ENCODE assay signal across 22 cellular contexts in the genomic region with DNA sequence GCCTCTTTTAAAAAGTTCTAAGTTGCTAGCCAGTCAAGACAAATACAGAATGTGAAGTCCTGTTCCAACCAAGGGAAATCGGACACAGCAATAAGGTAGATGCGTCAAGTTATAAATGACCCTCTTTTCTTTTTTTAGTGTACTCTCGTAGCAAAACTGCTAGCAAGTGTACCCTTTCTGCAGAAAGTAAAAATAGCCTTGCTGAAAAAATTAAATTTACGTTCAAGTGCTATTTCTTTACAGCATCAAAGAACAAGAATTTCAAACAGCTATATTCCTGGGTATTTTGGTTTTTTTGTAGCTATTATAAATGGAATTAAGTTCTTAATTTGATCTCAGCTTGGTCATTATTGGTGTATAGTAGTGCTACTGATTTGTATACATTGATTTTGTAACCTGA.
DNase-seq lines count a peak whose midpoint lies in the region; ATAC-seq, FAIRE-seq and TF ChIP-seq lines count a peak whose summit lies in the region.
"Had no signal": no experiment of that assay in that cellular context is flagged by ENCODE, and none has a peak within 500 bp of the region (broad histone marks: within the 10 kb centered on the region; RNA-seq: fewer than 3 reads in every experiment).

No MANE protein-coding gene starts in this region.

- POLR2A ChIA-PET in HEK293 (lab: Yijun Ruan, JAX) (no interaction called here), K562 (lab: Yijun Ruan, JAX) (no interaction called here)

- in situ Hi-C loops in K562 (cut with MboI), result no loop called here

- ATAC-seq in K562, result no peak
- ATAC-seq in stimulated activated memory B cell treated with anti-CD40 and anti-IgM and Interleukin-4, amounts not matched to agents 10 μg/mL and 1 μg/mL and 100 μg/mL, for 72 hours, result no peak
- no peak for ATAC-seq in natural killer cell
- ATAC-seq in GM19328 (IDR thresholded peaks at IDR 0.05; ENCODE audit: unreplicated experiment), result no peak
- ATAC-seq: CD8-positive, alpha-beta T cell had no signal

- no TSS peak for BruUV-seq in K562 (replicated peaks; lab: Mats Ljungman, UMichigan)

- no peaks in the 10 kb centered on the region for H3K27me3 Mint-ChIP-seq in neural progenitor cell (ENCODE audit: insufficient read depth, low read depth)
- no peaks in the 10 kb centered on the region for H3K27me3 Mint-ChIP-seq in stimulated activated memory B cell treated with anti-CD40 and anti-IgM and Interleukin-4, amounts not matched to agents 10 μg/mL and 1 μg/mL and 100 μg/mL, for 72 hours
- H3K27me3 Mint-ChIP-seq in natural killer cell (ENCODE audit: low read depth in 2 of 2), result no peaks in the 10 kb centered on the region
- H3K27me3 Mint-ChIP-seq: B cell had no signal

- H3K4me1 ChIP-seq in HEK293 (ENCODE audit: control insufficient read depth, insufficient read depth, low read length) (no peaks in the 10 kb centered on the region), K562 (replicated peaks in 1 of 2; ENCODE audit: control insufficient read depth in 2 of 2, insufficient read depth in 2 of 2, low read length in 2 of 2) (peaks cover 4 to 22% of the 10 kb centered on the region in 2 experiments; a peak in 3 of 5 replicates), neural progenitor cell (peaks cover 43% of the 10 kb centered on the region)
- H3K4me1 ChIP-seq: Caco-2, HAP-1 had no signal

- TF ChIP-seq CTCF in HEK293 (tag by site-specific recombination; IDR thresholded peaks at IDR 0.05), result no peak
- no peak for TF ChIP-seq CTCF in K562 (IDR thresholded peaks at IDR 0.05 in 2 of 3, conservative IDR thresholded peaks at IDR 0.05 in 1 of 3; ENCODE audit: insufficient read depth in 2 of 3, low read depth in 1 of 3, low read length in 3 of 3)
- no peak for TF ChIP-seq CTCF in neural progenitor cell (IDR thresholded peaks at IDR 0.05)
- TF ChIP-seq CTCF in natural killer cell (IDR thresholded peaks at IDR 0.05), result no peak

- FAIRE-seq in K562 (lab: Jason Lieb, UNC), result no peak
- FAIRE-seq: A204.1, G401.6, GM12892, GM19239, H54 had no signal

- H3K27me3 ChIP-seq in K562 (ENCODE audit: control insufficient read depth in 2 of 2, insufficient read depth in 2 of 2, low read length in 2 of 2) (no peaks in the 10 kb centered on the region), neural progenitor cell (no peaks in the 10 kb centered on the region)
- H3K27me3 ChIP-seq: BLaER1 had no signal

- H2AFZ ChIP-seq in K562 (ENCODE audit: low read depth, low read length) (no peak overlapping the region), neural progenitor cell (replicated peaks) (no peak overlapping the region)

- H3K4me1 Mint-ChIP-seq in neural progenitor cell, result peaks cover 3% of the 10 kb centered on the region
- peaks cover 9% of the 10 kb centered on the region for H3K4me1 Mint-ChIP-seq in stimulated activated memory B cell treated with anti-CD40 and anti-IgM and Interleukin-4, amounts not matched to agents 10 μg/mL and 1 μg/mL and 100 μg/mL, for 72 hours
- no peaks in the 10 kb centered on the region for H3K4me1 Mint-ChIP-seq in natural killer cell

- no peak for TF ChIP-seq POLR2A in K562 (conservative IDR thresholded peaks at IDR 0.05)

- intact Hi-C loops in K562 (cut with micrococcal nuclease), result no loop called here
- intact Hi-C loops in natural killer cell (cut with micrococcal nuclease), result no loop called here

- H3K4me3 ChIP-seq in HEK293 (ENCODE audit: low read depth, low read length), result no peak overlapping the region
- H3K4me3 ChIP-seq in K562, result no peak overlapping the region
- no peak overlapping the region for H3K4me3 ChIP-seq in neural progenitor cell
- H3K4me3 ChIP-seq: BLaER1, HAP-1 had no signal

- H3K4me2 ChIP-seq in K562 (ENCODE audit: insufficient read depth, low read length), result no peak overlapping the region
- peak overlapping the region; percentile 74 for H3K4me2 ChIP-seq in neural progenitor cell
- H3K4me2 ChIP-seq: BLaER1 had no signal

- H3K9me3 Mint-ChIP-seq in neural progenitor cell (peaks cover 16% of the 10 kb centered on the region), natural killer cell (peaks cover 2% of the 10 kb centered on the region in 2 donors)
- H3K9me3 Mint-ChIP-seq in stimulated activated memory B cell treated with anti-CD40 and anti-IgM and Interleukin-4, amounts not matched to agents 10 μg/mL and 1 μg/mL and 100 μg/mL, for 72 hours, result peaks cover 6% of the 10 kb centered on the region
- H3K9me3 Mint-ChIP-seq: CD8-positive, alpha-beta T cell had no signal

- CTCF ChIA-PET in HEK293 (lab: Yijun Ruan, JAX) (no interaction called here), K562 (lab: Yijun Ruan, JAX; ENCODE audit: low intra/inter-chr PET ratio) (no interaction called here)

- H3K4me3 Mint-ChIP-seq in neural progenitor cell (no peak overlapping the region), natural killer cell (no peak overlapping the region)
- no peak overlapping the region for H3K4me3 Mint-ChIP-seq in stimulated activated memory B cell treated with anti-CD40 and anti-IgM and Interleukin-4, amounts not matched to agents 10 μg/mL and 1 μg/mL and 100 μg/mL, for 72 hours
- H3K4me3 Mint-ChIP-seq: B cell; CD4-positive, CD25-positive, alpha-beta regulatory T cell; CD8-positive, alpha-beta T cell had no signal

- H3K27ac Mint-ChIP-seq in neural progenitor cell (no peak overlapping the region), natural killer cell (no peak overlapping the region)
- H3K27ac Mint-ChIP-seq in stimulated activated memory B cell treated with anti-CD40 and anti-IgM and Interleukin-4, amounts not matched to agents 10 μg/mL and 1 μg/mL and 100 μg/mL, for 72 hours, result no peak overlapping the region
- H3K27ac Mint-ChIP-seq: B cell; CD4-positive, CD25-positive, alpha-beta regulatory T cell; CD8-positive, alpha-beta T cell had no signal

- H3K36me3 ChIP-seq in HEK293 (ENCODE audit: control insufficient read depth in 2 of 2, insufficient read depth in 1 of 2, low read length in 2 of 2) (no peaks in the 10 kb centered on the region), K562 (ENCODE audit: control insufficient read depth, insufficient read depth, low read length) (0 out of 3 replicates have a peak, but pooled peaks cover 3% of the 10 kb centered on the region), neural progenitor cell (peaks cover 4% of the 10 kb centered on the region)
- H3K36me3 ChIP-seq: BLaER1, HAP-1 had no signal

- H3K9me3 ChIP-seq in HEK293 (ENCODE audit: control insufficient read depth, insufficient read depth, low read depth, low read length) (no peaks in the 10 kb centered on the region), K562 (replicated peaks; ENCODE audit: control insufficient read depth, insufficient read depth, low read depth, low read length) (peaks cover 7% of the 10 kb centered on the region), neural progenitor cell (ENCODE audit: low read depth) (peaks cover 5% of the 10 kb centered on the region)
- H3K9me3 ChIP-seq: Caco-2, HAP-1 had no signal

- H3K27ac ChIP-seq in HEK293 (ENCODE audit: extremely low read depth, low read depth, low read length) (no peak overlapping the region), K562 (ENCODE audit: extremely low read depth, low read depth, low read length) (no peak overlapping the region), neural progenitor cell (peak overlapping the region; percentile 12)
- H3K27ac ChIP-seq: 22Rv1, BLaER1, C4-2B had no signal

- H3F3A ChIP-seq in neural progenitor cell (ENCODE audit: low read depth), result peaks cover 19% of the 10 kb centered on the region

- no peak for DNase-seq in K562 (ENCODE audit: extremely low read depth in 1 of 4, low spot score in 3 of 4)
- no peak for DNase-seq in neural progenitor cell (ENCODE audit: low spot score)
- no peak for DNase-seq in natural killer cell
- DNase-seq: Caco-2; CD4-positive, CD25-positive, alpha-beta regulatory T cell; CD8-positive, alpha-beta T cell; DMS153; DND-41; GOT3 had no signal

- H3K79me2 ChIP-seq in K562 (ENCODE audit: control insufficient read depth, insufficient read depth, low read length) (peaks cover 11% of the 10 kb centered on the region), neural progenitor cell (ENCODE audit: low read depth) (no peaks in the 10 kb centered on the region)

- H3K9ac ChIP-seq in K562 (ENCODE audit: insufficient read depth in 1 of 2, low read depth in 2 of 2, low read length in 2 of 2), result no peak overlapping the region
- no peak overlapping the region for H3K9ac ChIP-seq in neural progenitor cell
- H3K9ac ChIP-seq: BLaER1 had no signal

- 98% methylated on average over 4 of the region's 4 CpGs for WGBS in K562 (ENCODE audit: insufficient coverage, low coverage, missing lambda C conversion rate)

- H3K36me3 Mint-ChIP-seq in neural progenitor cell (no peaks in the 10 kb centered on the region), natural killer cell (no peaks in the 10 kb centered on the region)
- H3K36me3 Mint-ChIP-seq in stimulated activated memory B cell treated with anti-CD40 and anti-IgM and Interleukin-4, amounts not matched to agents 10 μg/mL and 1 μg/mL and 100 μg/mL, for 72 hours, result no peaks in the 10 kb centered on the region
- H3K36me3 Mint-ChIP-seq: CD4-positive, CD25-positive, alpha-beta regulatory T cell; CD8-positive, alpha-beta T cell had no signal

- no peaks in the 10 kb centered on the region for H4K20me1 ChIP-seq in K562 (replicated peaks; ENCODE audit: control insufficient read depth, insufficient read depth, low read length)
- H4K20me1 ChIP-seq in neural progenitor cell (ENCODE audit: low read depth), result no peaks in the 10 kb centered on the region
- H4K20me1 ChIP-seq: BLaER1 had no signal

- TF ChIP-seq EP300 in K562 (IDR thresholded peaks at IDR 0.05; ENCODE audit: low read length), result no peak

- no peaks in the 10 kb centered on the region for H3K9me1 ChIP-seq in K562 (ENCODE audit: control insufficient read depth, insufficient read depth, low read length)

- TF ChIP-seq RAD21 in K562 (CRISPR knock-in tag; conservative IDR thresholded peaks at IDR 0.05 in 1 of 2, IDR thresholded peaks at IDR 0.05 in 1 of 2), result no peak

TF ChIP-seq in HEK293, 187 proteins besides CTCF, POLR2A, EP300 and RAD21 (continues in another document):
- peak; percentile 82 for TF ChIP-seq SETDB1 (IDR thresholded peaks at IDR 0.05; ENCODE audit: insufficient read length, low read length)

TF ChIP-seq in K562, 482 proteins besides CTCF, POLR2A, EP300 and RAD21 (continues in another document):
- TF ChIP-seq CBX3 (IDR thresholded peaks at IDR 0.05; ENCODE audit: borderline replicate concordance in 1 of 2, low read length in 2 of 2) (peak in 1 of 2 experiments; percentile 96; a peak in 1 of 3 replicates), XRCC3 (IDR thresholded peaks at IDR 0.05) (peak; percentile 85)
- TF ChIP-seq, protein P1, sequence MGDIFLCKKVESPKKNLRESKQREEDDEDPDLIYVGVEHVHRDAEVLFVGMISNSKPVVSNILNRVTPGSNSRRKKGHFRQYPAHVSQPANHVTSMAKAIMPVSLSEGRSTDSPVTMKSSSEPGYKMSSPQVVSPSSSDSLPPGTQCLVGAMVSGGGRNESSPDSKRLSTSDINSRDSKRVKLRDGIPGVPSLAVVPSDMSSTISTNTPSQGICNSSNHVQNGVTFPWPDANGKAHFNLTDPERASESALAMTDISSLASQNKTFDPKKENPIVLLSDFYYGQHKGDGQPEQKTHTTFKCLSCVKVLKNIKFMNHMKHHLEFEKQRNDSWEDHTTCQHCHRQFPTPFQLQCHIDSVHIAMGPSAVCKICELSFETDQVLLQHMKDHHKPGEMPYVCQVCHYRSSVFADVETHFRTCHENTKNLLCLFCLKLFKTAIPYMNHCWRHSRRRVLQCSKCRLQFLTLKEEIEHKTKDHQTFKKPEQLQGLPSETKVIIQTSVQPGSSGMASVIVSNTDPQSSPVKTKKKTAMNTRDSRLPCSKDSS (IDR thresholded peaks at IDR 0.05; ENCODE audit: low read depth, partially characterized antibody), result peak; percentile 94
